In the genomic region with DNA sequence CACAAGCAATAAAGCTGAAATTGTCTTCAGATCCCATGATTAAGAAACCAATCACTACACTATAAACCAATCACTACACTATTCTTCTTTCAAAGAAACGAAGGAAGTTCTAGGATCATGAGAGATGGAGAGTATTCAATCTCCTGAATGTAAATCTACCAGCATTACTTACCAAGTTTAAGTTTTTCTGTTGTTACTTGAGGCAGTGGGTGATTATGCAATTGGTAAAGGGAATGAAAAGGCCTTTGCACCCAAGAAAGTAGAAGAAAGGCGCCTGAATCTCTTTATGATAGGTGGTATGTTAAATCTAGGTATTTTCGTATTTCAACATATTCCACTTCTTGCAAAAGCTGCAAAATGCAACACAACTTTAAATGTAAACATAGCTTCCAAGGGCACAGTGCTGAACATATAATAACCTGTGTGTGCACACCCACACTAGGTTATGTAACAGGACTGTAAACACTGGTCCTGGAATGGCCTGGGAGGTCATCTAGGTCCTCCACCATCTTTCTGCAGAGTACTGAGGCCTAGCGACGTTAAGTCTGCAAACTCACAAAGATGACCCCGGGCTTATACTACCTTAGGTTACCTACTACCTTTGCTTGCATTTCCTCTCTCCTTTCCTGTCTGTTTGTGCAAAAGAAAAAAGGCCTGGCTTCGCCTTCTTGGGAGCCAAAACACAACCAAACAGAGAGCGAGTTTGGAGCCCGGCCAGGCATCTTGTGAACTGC, we compare ENCODE assay signal across 1 cellular context.
A peak's percentile ranks its signal among the peaks of the same experiment; 100 is the strongest.
TF ChIP-seq lines count a peak whose summit lies in the region.

No MANE protein-coding gene starts in this region.

TF ChIP-seq in HepG2, 621 proteins besides CTCF, POLR2A, EP300 and RAD21 (continued from another document and continues in another):
- TF ChIP-seq ZFY (CRISPR knock-in tag; IDR thresholded peaks at IDR 0.05) (peak; percentile 58; the same call in 1 of the 2 replicates), ZNF547 (CRISPR knock-in tag; IDR thresholded peaks at IDR 0.05) (no peak), ATF7 (IDR thresholded peaks at IDR 0.05) (no peak), ATF7 (CRISPR knock-in tag; IDR thresholded peaks at IDR 0.05) (no peak), ZNF784 (CRISPR knock-in tag; IDR thresholded peaks at IDR 0.05; ENCODE audit: borderline replicate concordance) (no peak), LCORL (IDR thresholded peaks at IDR 0.05) (no peak), LCORL (CRISPR knock-in tag; IDR thresholded peaks at IDR 0.05) (no peak), ZNF614 (CRISPR knock-in tag; IDR thresholded peaks at IDR 0.05; ENCODE audit: borderline replicate concordance) (peak; percentile 84), ZNF30 (CRISPR knock-in tag; IDR thresholded peaks at IDR 0.05) (no peak), BRF2 (CRISPR knock-in tag; IDR thresholded peaks at IDR 0.05) (no peak), HNRNPUL1 (IDR thresholded peaks at IDR 0.05; ENCODE audit: low read depth, low read length) (no peak), JUNB (CRISPR knock-in tag; IDR thresholded peaks at IDR 0.05; ENCODE audit: borderline replicate concordance) (peak; percentile 66), ZNF121 (CRISPR knock-in tag; IDR thresholded peaks at IDR 0.05) (no peak), ZNF256 (CRISPR knock-in tag; conservative IDR thresholded peaks at IDR 0.05) (no peak), SP1 (IDR thresholded peaks at IDR 0.05) (no peak), SP1 (CRISPR knock-in tag; IDR thresholded peaks at IDR 0.05) (0 out of 2 replicates have a peak, but pooled peaks have one; percentile 36), IRF9 (CRISPR knock-in tag; IDR thresholded peaks at IDR 0.05; ENCODE audit: borderline replicate concordance) (no peak), RFXANK (CRISPR knock-in tag; IDR thresholded peaks at IDR 0.05) (no peak), PHF20 (CRISPR knock-in tag; IDR thresholded peaks at IDR 0.05) (0 out of 2 replicates have a peak, but pooled peaks have one; percentile 21), ZNF407 (CRISPR knock-in tag; IDR thresholded peaks at IDR 0.05; ENCODE audit: not compliant biosample characterization) (no peak), ZNF660 (CRISPR knock-in tag; IDR thresholded peaks at IDR 0.05; ENCODE audit: borderline replicate concordance, low read depth) (no peak), HOXA3 (CRISPR knock-in tag; IDR thresholded peaks at IDR 0.05) (peak; percentile 84), RARA (CRISPR knock-in tag; IDR thresholded peaks at IDR 0.05) (peak; percentile 95), ETV6 (CRISPR knock-in tag; conservative IDR thresholded peaks at IDR 0.05) (0 out of 2 replicates have a peak, but pooled peaks have one; percentile 53), CENPX (CRISPR knock-in tag; IDR thresholded peaks at IDR 0.05) (no peak), HOXA5 (CRISPR knock-in tag; IDR thresholded peaks at IDR 0.05) (no peak), NCOR1 (IDR thresholded peaks at IDR 0.05; ENCODE audit: borderline replicate concordance, low read length) (peak; percentile 75; the same call in 1 of the 2 replicates), IKZF4 (CRISPR knock-in tag; IDR thresholded peaks at IDR 0.05; ENCODE audit: borderline replicate concordance, low read depth, not compliant biosample characterization) (no peak), NKX3-1 (CRISPR knock-in tag; IDR thresholded peaks at IDR 0.05) (no peak), RAD51 (IDR thresholded peaks at IDR 0.05; ENCODE audit: borderline replicate concordance) (no peak), TGIF2 (CRISPR knock-in tag; IDR thresholded peaks at IDR 0.05) (no peak), E2F1 (CRISPR knock-in tag; IDR thresholded peaks at IDR 0.05) (no peak), ZNF530 (CRISPR knock-in tag; IDR thresholded peaks at IDR 0.05; ENCODE audit: low read depth) (no peak), ZNF772 (CRISPR knock-in tag; IDR thresholded peaks at IDR 0.05) (peak; percentile 66; the same call in 1 of the 2 replicates), ZNF136 (CRISPR knock-in tag; IDR thresholded peaks at IDR 0.05; ENCODE audit: low read depth) (no peak), ZNF24 (IDR thresholded peaks at IDR 0.05) (peak; percentile 46; the same call in 1 of the 2 replicates), HNRNPL (IDR thresholded peaks at IDR 0.05; ENCODE audit: low read depth, low read length) (no peak), HNRNPK (IDR thresholded peaks at IDR 0.05; ENCODE audit: low read depth, low read length, poor library complexity, severe bottlenecking) (no peak), ZNF350 (CRISPR knock-in tag; IDR thresholded peaks at IDR 0.05; ENCODE audit: borderline replicate concordance, low read depth) (0 out of 2 replicates have a peak, but pooled peaks have one; percentile 33), SRY (CRISPR knock-in tag; IDR thresholded peaks at IDR 0.05) (no peak), AHR (CRISPR knock-in tag; IDR thresholded peaks at IDR 0.05) (no peak), MED13 (CRISPR knock-in tag; IDR thresholded peaks at IDR 0.05) (no peak), MTF1 (CRISPR knock-in tag; IDR thresholded peaks at IDR 0.05) (no peak)
- TF ChIP-seq, protein P1, sequence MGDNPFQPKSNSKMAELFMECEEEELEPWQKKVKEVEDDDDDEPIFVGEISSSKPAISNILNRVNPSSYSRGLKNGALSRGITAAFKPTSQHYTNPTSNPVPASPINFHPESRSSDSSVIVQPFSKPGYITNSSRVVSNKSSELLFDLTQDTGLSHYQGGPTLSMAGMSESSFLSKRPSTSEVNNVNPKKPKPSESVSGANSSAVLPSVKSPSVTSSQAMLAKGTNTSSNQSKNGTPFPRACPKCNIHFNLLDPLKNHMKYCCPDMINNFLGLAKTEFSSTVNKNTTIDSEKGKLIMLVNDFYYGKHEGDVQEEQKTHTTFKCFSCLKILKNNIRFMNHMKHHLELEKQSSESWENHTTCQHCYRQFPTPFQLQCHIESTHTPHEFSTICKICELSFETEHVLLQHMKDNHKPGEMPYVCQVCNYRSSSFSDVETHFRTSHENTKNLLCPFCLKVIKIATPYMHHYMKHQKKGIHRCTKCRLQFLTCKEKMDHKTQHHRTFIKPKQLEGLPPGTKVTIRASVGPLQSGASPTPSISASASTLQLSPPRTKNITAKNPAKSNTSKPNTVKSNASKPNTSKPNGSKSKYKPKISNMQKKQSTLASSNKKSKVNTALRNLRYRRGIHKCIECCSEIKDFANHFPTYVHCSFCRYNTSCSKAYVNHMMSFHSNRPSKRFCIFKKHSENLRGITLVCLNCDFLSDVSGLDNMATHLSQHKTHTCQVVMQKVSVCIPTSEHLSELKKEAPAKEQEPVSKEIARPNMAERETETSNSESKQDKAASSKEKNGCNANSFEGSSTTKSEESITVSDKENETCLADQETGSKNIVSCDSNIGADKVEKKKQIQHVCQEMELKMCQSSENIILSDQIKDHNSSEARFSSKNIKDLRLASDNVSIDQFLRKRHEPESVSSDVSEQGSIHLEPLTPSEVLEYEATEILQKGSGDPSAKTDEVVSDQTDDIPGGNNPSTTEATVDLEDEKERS (CRISPR knock-in tag; IDR thresholded peaks at IDR 0.05), result peak; percentile 81; the same call in 1 of the 2 replicates
- TF ChIP-seq, protein P2, sequence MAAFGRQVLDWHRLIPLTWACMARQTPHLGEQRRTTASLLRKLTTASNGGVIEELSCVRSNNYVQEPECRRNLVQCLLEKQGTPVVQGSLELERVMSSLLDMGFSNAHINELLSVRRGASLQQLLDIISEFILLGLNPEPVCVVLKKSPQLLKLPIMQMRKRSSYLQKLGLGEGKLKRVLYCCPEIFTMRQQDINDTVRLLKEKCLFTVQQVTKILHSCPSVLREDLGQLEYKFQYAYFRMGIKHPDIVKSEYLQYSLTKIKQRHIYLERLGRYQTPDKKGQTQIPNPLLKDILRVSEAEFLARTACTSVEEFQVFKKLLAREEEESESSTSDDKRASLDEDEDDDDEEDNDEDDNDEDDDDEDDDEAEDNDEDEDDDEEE (CRISPR knock-in tag; IDR thresholded peaks at IDR 0.05), result peak; percentile 83
- TF ChIP-seq, protein P3, sequence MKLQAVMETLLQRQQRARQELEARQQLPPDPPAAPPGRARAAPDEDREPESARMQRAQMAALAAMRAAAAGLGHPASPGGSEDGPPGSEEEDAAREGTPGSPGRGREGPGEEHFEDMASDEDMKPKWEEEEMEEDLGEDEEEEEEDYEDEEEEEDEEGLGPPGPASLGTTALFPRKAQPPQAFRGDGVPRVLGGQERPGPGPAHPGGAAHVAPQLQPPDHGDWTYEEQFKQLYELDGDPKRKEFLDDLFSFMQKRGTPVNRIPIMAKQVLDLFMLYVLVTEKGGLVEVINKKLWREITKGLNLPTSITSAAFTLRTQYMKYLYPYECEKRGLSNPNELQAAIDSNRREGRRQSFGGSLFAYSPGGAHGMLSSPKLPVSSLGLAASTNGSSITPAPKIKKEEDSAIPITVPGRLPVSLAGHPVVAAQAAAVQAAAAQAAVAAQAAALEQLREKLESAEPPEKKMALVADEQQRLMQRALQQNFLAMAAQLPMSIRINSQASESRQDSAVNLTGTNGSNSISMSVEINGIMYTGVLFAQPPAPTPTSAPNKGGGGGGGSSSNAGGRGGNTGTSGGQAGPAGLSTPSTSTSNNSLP (IDR thresholded peaks at IDR 0.05; ENCODE audit: low read depth, low read length), result peak; percentile 67; the same call in 1 of the 2 replicates
